ENCODE assay signal across 1 cellular context in genomic region chr11:36350137-36350513, GRCh38.
TF ChIP-seq lines count a peak whose summit lies in the region.

No MANE protein-coding gene starts in this region.

TF ChIP-seq in IMR-90, 13 proteins besides CTCF, POLR2A, EP300 and RAD21 (continued from another document):
- TF ChIP-seq ELK1 (IDR thresholded peaks at IDR 0.05; ENCODE audit: borderline replicate concordance, low read depth, low read length) (no peak), NFE2L2 (IDR thresholded peaks at IDR 0.05; ENCODE audit: low read depth, low read length) (no peak), CEBPB (IDR thresholded peaks at IDR 0.05; ENCODE audit: low read depth, low read length) (no peak), RFX5 (IDR thresholded peaks at IDR 0.05; ENCODE audit: low read depth, low read length) (no peak), CHD1 (IDR thresholded peaks at IDR 0.05; ENCODE audit: low read depth, low read length) (no peak)
